In the genomic region with DNA sequence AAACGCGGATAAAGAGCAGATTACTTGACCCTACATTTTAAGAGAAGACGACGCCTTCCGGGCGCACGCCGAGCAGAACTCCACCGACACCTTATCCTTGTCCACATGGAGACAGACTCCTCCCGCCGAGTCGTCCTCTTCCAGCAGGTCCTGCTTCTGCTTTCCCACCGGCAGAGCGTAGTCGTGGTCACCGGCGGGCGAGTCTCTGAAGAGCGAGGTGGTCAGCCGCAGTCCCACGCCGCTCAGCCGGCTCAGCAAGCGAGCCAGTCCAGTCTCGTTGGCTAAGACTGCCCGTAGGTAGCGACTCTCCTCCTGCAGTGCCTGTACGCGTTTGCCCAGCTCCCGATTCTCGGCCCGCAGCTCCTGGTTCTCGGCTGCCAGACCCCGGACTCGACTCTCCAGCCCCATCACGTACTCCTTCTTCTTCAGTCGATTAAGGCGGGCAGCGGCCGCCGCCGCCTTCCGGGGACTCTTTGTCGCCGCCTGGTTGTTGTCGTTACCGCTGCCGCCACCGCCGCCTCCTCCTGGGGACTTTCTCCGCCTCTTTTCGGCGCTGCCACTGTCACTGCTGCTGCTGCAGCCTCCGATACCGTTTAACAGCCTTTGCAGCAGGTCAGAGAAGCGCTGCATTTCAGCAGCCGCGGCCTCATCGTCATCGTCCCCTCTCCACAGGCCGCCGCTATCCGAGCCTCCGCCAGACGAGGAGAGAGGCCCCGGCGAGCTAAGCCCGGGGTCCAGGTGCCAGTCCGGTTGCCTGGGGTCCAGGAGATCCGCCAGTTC, we compare ENCODE assay signal across 8 cellular contexts. TPM values are rescaled to one million over a fixed set of nuclear protein-coding genes. Genes with fewer than 3 reads are reported as not detected.
DNase-seq lines count a peak whose midpoint lies in the region; ATAC-seq, FAIRE-seq and TF ChIP-seq lines count a peak whose summit lies in the region.

No MANE protein-coding gene starts in this region.

- WGBS in sigmoid colon, 2 donors, result 0% methylated on average over 70 of the region's 70 CpGs

- peaks cover 0 to 47% (median 43%) of the 10 kb centered on the region in 4 donors for H3K4me1 ChIP-seq in sigmoid colon

- H3K27me3 Mint-ChIP-seq in T-helper 2 cell treated with Interferon-gamma antibody and Interleukin-4, amounts not matched to agents 5 μg/mL and 100 μg/mL, for 36 hours (ENCODE audit: low read depth), result no peaks in the 10 kb centered on the region

- peak; percentile 53 for DNase-seq in GM12892 (ENCODE audit: insufficient read length)
- peak; percentile 70 for DNase-seq in MV-4-11 (lab: John Stamatoyannopoulos, UW)
- DNase-seq in T-helper 2 cell treated with Interferon-gamma antibody and Interleukin-4, amounts not matched to agents 5 μg/mL and 100 μg/mL, for 36 hours (ENCODE audit: low spot score), result peak; percentile 86
- peak in 55 of 58 donors; percentile 18 to 84 (median 71) for DNase-seq in anterior cingulate cortex (lab: John Stamatoyannopoulos, UW)
- DNase-seq in hypothalamus (lab: John Stamatoyannopoulos, UW), result peak in 49 of 51 donors; percentile 17 to 83 (median 64)
- DNase-seq in sigmoid colon, result peak; percentile 87
- no peak for DNase-seq in epidermal melanocyte (ENCODE audit: insufficient read length, low spot score)

- intact Hi-C loops in sigmoid colon (cut with DNase I), result loop anchor here (1.0 to 10.0 kb wide), 5 partner anchors 15 to 581 kb away; a partner anchor contains a TSS

- peak overlapping the region; percentile 96 to 99 (median 98) for H3K27ac ChIP-seq in sigmoid colon

- peak overlapping the region; percentile 98 for H3K4me3 Mint-ChIP-seq in T-helper 2 cell treated with Interferon-gamma antibody and Interleukin-4, amounts not matched to agents 5 μg/mL and 100 μg/mL, for 36 hours

- H3K36me3 Mint-ChIP-seq in T-helper 2 cell treated with Interferon-gamma antibody and Interleukin-4, amounts not matched to agents 5 μg/mL and 100 μg/mL, for 36 hours (ENCODE audit: low read depth), result peaks cover 50% of the 10 kb centered on the region

- H3K4me3 ChIP-seq in sigmoid colon, result peak overlapping the region; percentile 81 to 94 (median 90)

- peak; percentile 53; the same call in 1 of the 2 replicates for TF ChIP-seq POLR2A in GM12892 (IDR thresholded peaks at IDR 0.05; ENCODE audit: low read depth, low read length)
- TF ChIP-seq POLR2A in sigmoid colon (IDR thresholded peaks at IDR 0.05), result no peak

- FAIRE-seq in GM12892 (lab: Jason Lieb, UNC), result peak; percentile 89

- TF ChIP-seq EP300 in sigmoid colon (IDR thresholded peaks at IDR 0.05), result no peak

- H3K36me3 ChIP-seq in sigmoid colon, result peaks cover 0 to 27% (median 0%) of the 10 kb centered on the region in 4 donors

- H3K4me1 Mint-ChIP-seq in T-helper 2 cell treated with Interferon-gamma antibody and Interleukin-4, amounts not matched to agents 5 μg/mL and 100 μg/mL, for 36 hours (ENCODE audit: low read depth), result peaks cover 38% of the 10 kb centered on the region

- peak overlapping the region; percentile 99 for H3K27ac Mint-ChIP-seq in T-helper 2 cell treated with Interferon-gamma antibody and Interleukin-4, amounts not matched to agents 5 μg/mL and 100 μg/mL, for 36 hours

- H3K9me3 ChIP-seq in sigmoid colon, result no peaks in the 10 kb centered on the region

- no peaks in the 10 kb centered on the region for H3K27me3 ChIP-seq in sigmoid colon

- no peaks in the 10 kb centered on the region for H3K9me3 Mint-ChIP-seq in T-helper 2 cell treated with Interferon-gamma antibody and Interleukin-4, amounts not matched to agents 5 μg/mL and 100 μg/mL, for 36 hours

- peak; percentile 70 for ATAC-seq in HG02571 (IDR thresholded peaks at IDR 0.05; ENCODE audit: unreplicated experiment)

- TF ChIP-seq CTCF in sigmoid colon (IDR thresholded peaks at IDR 0.05), result peak; percentile 17 to 52 (median 50)

RNA-seq across cellular contexts. Expression of a gene that starts 1.0 kb away (rescaled TPM):
- polyA plus RNA-seq in GM12892 (2012; ENCODE audit: missing spikeins), result 31.5 TPM
- 10 to 100 TPM; 50.3 to 75.6 (median 61.8) TPM for total RNA-seq in sigmoid colon
- 10 to 100 TPM in 2 of 3 donors, 1 to 10 TPM in 1; 9.9 to 27.5 (median 15.0) TPM for polyA plus RNA-seq in sigmoid colon

RNA-seq across cellular contexts. Expression of a gene that starts 16.2 kb away (rescaled TPM):
- polyA plus RNA-seq in GM12892 (2012; ENCODE audit: missing spikeins), result 76.5 TPM
- total RNA-seq in sigmoid colon, result 10 to 100 TPM; 21.0 to 45.1 (median 38.1) TPM
- polyA plus RNA-seq in sigmoid colon, result 10 to 100 TPM; 31.8 to 46.2 (median 42.6) TPM

RNA-seq across cellular contexts. Expression of a gene that starts 22.0 kb away (rescaled TPM):
- polyA plus RNA-seq in GM12892 (2012; ENCODE audit: missing spikeins), result not detected
- total RNA-seq in sigmoid colon, result 1 to 10 TPM; 1.2 to 3.0 (median 2.0) TPM
- polyA plus RNA-seq in sigmoid colon, result under 1 TPM in 2 of 3 donors, not detected in 1; 0.46 to 0.90 TPM

RNA-seq across cellular contexts. Expression of a gene that starts 35.6 kb away (rescaled TPM):
- 54.2 TPM for polyA plus RNA-seq in GM12892 (2012; ENCODE audit: missing spikeins)
- total RNA-seq in sigmoid colon, result 10 to 100 TPM; 39.3 to 87.5 (median 68.7) TPM
- polyA plus RNA-seq in sigmoid colon, result 100 to 1,000 TPM in 1 of 3 donors, 10 to 100 TPM in 2; 55.7 to 108 (median 75.1) TPM

RNA-seq across cellular contexts. Expression of a gene that starts 36.8 kb away (rescaled TPM):
- polyA plus RNA-seq in GM12892 (2012; ENCODE audit: missing spikeins), result 1.2 TPM
- 10 to 100 TPM in 3 of 4 donors, 1 to 10 TPM in 1; 8.2 to 25.8 (median 16.2) TPM for total RNA-seq in sigmoid colon
- 1 to 10 TPM in 1 of 3 donors, under 1 TPM in 1, not detected in 1; 0.60 to 1.3 TPM for polyA plus RNA-seq in sigmoid colon
